In the genomic region with DNA sequence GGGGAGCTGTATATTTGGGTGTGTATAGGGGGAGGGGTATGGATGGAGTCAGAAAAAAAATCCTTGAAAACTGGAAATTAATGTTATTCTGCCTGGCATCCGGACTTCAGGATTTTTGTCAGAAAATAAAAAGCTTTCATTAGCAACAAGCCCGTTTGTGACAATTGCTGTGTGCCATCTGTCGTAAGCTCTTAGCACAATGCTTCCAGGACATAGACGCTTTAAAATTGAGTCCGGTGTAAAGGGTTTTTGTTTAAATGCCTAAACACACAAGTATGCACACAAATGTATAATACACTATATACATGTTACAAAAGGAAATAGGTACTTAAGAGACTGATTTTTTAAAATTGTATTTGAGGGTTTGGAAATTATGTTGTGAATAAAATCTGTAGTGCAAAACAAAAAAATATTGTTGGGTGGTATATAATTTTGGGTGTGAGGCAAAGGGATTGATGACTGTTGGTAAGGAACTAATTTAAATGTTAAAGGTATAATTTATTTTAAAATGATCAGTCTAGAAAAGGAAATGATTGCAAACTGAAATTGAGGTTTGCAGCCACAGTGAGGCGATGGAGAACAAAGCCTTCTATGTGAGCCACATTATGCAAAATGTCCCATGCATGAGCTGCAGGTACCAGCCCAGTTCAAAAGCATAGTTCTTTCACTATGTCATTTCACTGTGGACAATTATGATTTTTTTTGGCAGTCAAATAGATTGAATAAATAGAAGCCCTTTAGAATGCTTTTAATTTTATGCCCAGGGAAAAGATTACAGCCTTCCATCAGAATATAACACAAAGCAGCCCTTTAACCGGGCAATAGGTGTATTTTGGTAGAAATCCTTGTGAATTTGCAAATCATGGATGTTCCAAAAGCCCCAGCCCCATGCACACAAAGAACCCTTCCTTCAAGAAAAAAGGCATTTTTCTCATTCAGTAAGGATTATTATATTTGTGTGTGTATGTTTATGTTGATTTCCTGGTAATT, we compare ENCODE assay signal across 1 cellular context.
TF ChIP-seq lines count a peak whose summit lies in the region.

No MANE protein-coding gene starts in this region.

TF ChIP-seq in HEK293, 187 proteins besides CTCF, POLR2A, EP300 and RAD21 (continued from another document):
- TF ChIP-seq, protein P1, sequence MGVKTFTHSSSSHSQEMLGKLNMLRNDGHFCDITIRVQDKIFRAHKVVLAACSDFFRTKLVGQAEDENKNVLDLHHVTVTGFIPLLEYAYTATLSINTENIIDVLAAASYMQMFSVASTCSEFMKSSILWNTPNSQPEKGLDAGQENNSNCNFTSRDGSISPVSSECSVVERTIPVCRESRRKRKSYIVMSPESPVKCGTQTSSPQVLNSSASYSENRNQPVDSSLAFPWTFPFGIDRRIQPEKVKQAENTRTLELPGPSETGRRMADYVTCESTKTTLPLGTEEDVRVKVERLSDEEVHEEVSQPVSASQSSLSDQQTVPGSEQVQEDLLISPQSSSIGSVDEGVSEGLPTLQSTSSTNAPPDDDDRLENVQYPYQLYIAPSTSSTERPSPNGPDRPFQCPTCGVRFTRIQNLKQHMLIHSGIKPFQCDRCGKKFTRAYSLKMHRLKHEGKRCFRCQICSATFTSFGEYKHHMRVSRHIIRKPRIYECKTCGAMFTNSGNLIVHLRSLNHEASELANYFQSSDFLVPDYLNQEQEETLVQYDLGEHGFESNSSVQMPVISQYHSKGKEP (tag by site-specific recombination; IDR thresholded peaks at IDR 0.05) = peak; percentile 27; the same call in 1 of the 2 replicates
- TF ChIP-seq ZNF341 (tag by site-specific recombination; IDR thresholded peaks at IDR 0.05; ENCODE audit: low read depth) (no peak), ZNF19 (tag by site-specific recombination; IDR thresholded peaks at IDR 0.05; ENCODE audit: low read depth) (no peak), ZEB2 (tag by site-specific recombination; IDR thresholded peaks at IDR 0.05) (peak; percentile 16; the same call in 1 of the 2 replicates), ZNF560 (tag by site-specific recombination; IDR thresholded peaks at IDR 0.05; ENCODE audit: borderline replicate concordance) (no peak), ZFP3 (tag by site-specific recombination; IDR thresholded peaks at IDR 0.05; ENCODE audit: low read depth) (no peak), TRIM28 (IDR thresholded peaks at IDR 0.05; ENCODE audit: borderline replicate concordance, low read length) (no peak), GFI1B (tag by site-specific recombination; IDR thresholded peaks at IDR 0.05) (no peak), TCF7L2 (IDR thresholded peaks at IDR 0.05; ENCODE audit: borderline replicate concordance, low read depth, low read length) (no peak)
TF ChIP-seq in HEK293: peak in this region for 3.
